In genomic region chr11:107472966-107473365, GRCh38 we compare ENCODE assay signal across 23 cellular contexts.
"Had no signal": no experiment of that assay in that cellular context is flagged by ENCODE, and none has a peak within 500 bp of the region (broad histone marks: within the 10 kb centered on the region; RNA-seq: fewer than 3 reads in every experiment).

No MANE protein-coding gene starts in this region.

- DNase-seq: islet precursor cell; left ventricle myocardium inferior; mesendoderm; naive B cell; natural killer cell; ovary; right lobe of liver; stimulated activated CD4-positive, alpha-beta T cell treated with anti-CD3 and anti-CD28 coated beads, Interleukin-1b, Interleukin-23, amount 100 ng/mL, for 48 hours; stimulated activated CD4-positive, alpha-beta T cell treated with anti-CD3 and anti-CD28 coated beads, Interleukin-2, amount 100 ng/mL, for 48 hours; stimulated activated CD4-positive, alpha-beta T cell treated with anti-CD3 and anti-CD28 coated beads, Interleukin-4, amount 100 ng/mL, for 4 hours; stimulated activated CD8-positive, alpha-beta memory T cell treated with anti-CD3 and anti-CD28 coated beads, Interleukin-4, amount 100 ng/mL, for 48 hours; stimulated activated naive CD4-positive, alpha-beta T cell treated with Interleukin-2 at 50 U/mL for 16 hours; stimulated activated naive CD8-positive, alpha-beta T cell treated with anti-CD3 and anti-CD28 coated beads, Interleukin-15, amount 100 ng/mL, for 72 hours; substantia nigra had no signal

- H3K36me3 Mint-ChIP-seq: mesothelial cell of epicardium; naive B cell; natural killer cell; stimulated activated memory B cell treated with anti-CD40 and anti-IgM and Interleukin-4, amounts not matched to agents 10 μg/mL and 1 μg/mL and 100 μg/mL, for 72 hours; type B pancreatic cell had no signal

- H3K27ac Mint-ChIP-seq: mesothelial cell of epicardium; naive B cell; natural killer cell; progenitor cell of endocrine pancreas; stimulated activated memory B cell treated with anti-CD40 and anti-IgM and Interleukin-4, amounts not matched to agents 10 μg/mL and 1 μg/mL and 100 μg/mL, for 72 hours; stimulated activated naive CD8-positive, alpha-beta T cell treated with anti-CD3 and anti-CD28 coated beads, Interleukin-15, amount 100 ng/mL, for 72 hours; type B pancreatic cell had no signal

- H3K4me3 Mint-ChIP-seq: mesothelial cell of epicardium; naive B cell; natural killer cell; stimulated activated memory B cell treated with anti-CD40 and anti-IgM and Interleukin-4, amounts not matched to agents 10 μg/mL and 1 μg/mL and 100 μg/mL, for 72 hours; stimulated activated naive CD8-positive, alpha-beta T cell treated with anti-CD3 and anti-CD28 coated beads, Interleukin-15, amount 100 ng/mL, for 72 hours; type B pancreatic cell had no signal

- H3K9me3 Mint-ChIP-seq: mesothelial cell of epicardium; natural killer cell; stimulated activated memory B cell treated with anti-CD40 and anti-IgM and Interleukin-4, amounts not matched to agents 10 μg/mL and 1 μg/mL and 100 μg/mL, for 72 hours; type B pancreatic cell had no signal

- H3K27me3 ChIP-seq: ovary, right atrium auricular region, right lobe of liver, tibial nerve, vagina had no signal

- H3K4me3 ChIP-seq: left ventricle myocardium inferior, lung, ovary, right atrium auricular region, right lobe of liver, smooth muscle cell, tibial nerve, vagina had no signal

- H3K36me3 ChIP-seq: left ventricle myocardium inferior, ovary, right atrium auricular region, right lobe of liver, tibial nerve, vagina had no signal

- H3K4me1 Mint-ChIP-seq: mesothelial cell of epicardium; naive B cell; natural killer cell; stimulated activated memory B cell treated with anti-CD40 and anti-IgM and Interleukin-4, amounts not matched to agents 10 μg/mL and 1 μg/mL and 100 μg/mL, for 72 hours; stimulated activated naive CD8-positive, alpha-beta T cell treated with anti-CD3 and anti-CD28 coated beads, Interleukin-15, amount 100 ng/mL, for 72 hours had no signal

- ATAC-seq: natural killer cell; right lobe of liver; stimulated activated memory B cell treated with anti-CD40 and anti-IgM and Interleukin-4, amounts not matched to agents 10 μg/mL and 1 μg/mL and 100 μg/mL, for 72 hours; stimulated activated naive CD8-positive, alpha-beta T cell treated with anti-CD3 and anti-CD28 coated beads, Interleukin-15, amount 100 ng/mL, for 72 hours had no signal
